In the genomic region with DNA sequence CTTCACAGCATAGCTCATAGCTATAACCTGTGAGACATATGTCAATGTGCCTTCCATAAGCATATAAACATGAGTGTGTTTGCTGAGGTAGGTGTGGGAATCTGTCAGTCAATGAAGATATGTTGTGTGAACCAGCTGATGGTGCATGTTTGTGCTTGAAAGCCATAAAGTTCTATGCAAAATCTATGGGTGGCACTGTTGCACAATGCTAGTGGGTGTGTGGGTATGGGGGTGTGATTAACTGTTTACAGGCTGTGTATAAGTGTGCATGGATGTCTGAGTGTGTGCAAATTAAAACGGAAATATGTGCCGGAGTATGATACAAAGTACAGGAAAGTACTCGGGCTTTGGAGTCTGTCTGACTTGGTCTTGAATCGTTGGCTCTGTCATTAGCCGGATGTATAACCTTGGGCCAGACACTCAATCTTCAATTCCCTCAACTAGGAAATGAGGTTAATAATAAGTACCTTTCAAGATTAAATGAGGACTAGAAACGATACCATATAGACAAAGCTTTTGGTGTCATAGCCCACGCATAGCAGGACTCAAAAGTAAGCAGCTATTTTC, we compare ENCODE assay signal across 8 cellular contexts. TPM values are rescaled to one million over a fixed set of nuclear protein-coding genes. Genes with fewer than 3 reads are reported as not detected.
DNase-seq lines count a peak whose midpoint lies in the region; ATAC-seq and TF ChIP-seq lines count a peak whose summit lies in the region.

No MANE protein-coding gene starts in this region.

- peaks cover 26% of the 10 kb centered on the region for H3K36me3 Mint-ChIP-seq in HFFc6 (ENCODE audit: low read depth)

- H3K27me3 Mint-ChIP-seq in HFFc6 (ENCODE audit: insufficient read depth) = peaks cover 3% of the 10 kb centered on the region

- H3K27me3 ChIP-seq in OCI-LY3 (ENCODE audit: low read depth, low read length) = peaks cover 30% of the 10 kb centered on the region

- peak overlapping the region; percentile 99 for H3K4me3 Mint-ChIP-seq in HFFc6

- TF ChIP-seq CTCF in HFFc6 (IDR thresholded peaks at IDR 0.05) (peak; percentile 55; the same call in 1 of the 2 replicates), OCI-LY3 (IDR thresholded peaks at IDR 0.05; ENCODE audit: low read depth, low read length) (peak; percentile 89)

- H3K4me1 ChIP-seq in OCI-LY3 (ENCODE audit: low read length) = peaks cover 23% of the 10 kb centered on the region

- no peaks in the 10 kb centered on the region for H4K20me1 ChIP-seq in OCI-LY3 (ENCODE audit: insufficient read depth, low read length)

- H3K4me1 Mint-ChIP-seq in HFFc6 (ENCODE audit: low read depth) = peaks cover 58% of the 10 kb centered on the region

- no peak overlapping the region for H3K27ac ChIP-seq in OCI-LY3 (ENCODE audit: low read length)

- H3K9me3 ChIP-seq in OCI-LY3 (ENCODE audit: insufficient read depth, low read length) = no peaks in the 10 kb centered on the region

- no peak for ATAC-seq in HG02870 (IDR thresholded peaks at IDR 0.05; ENCODE audit: unreplicated experiment)

- H3K36me3 ChIP-seq in OCI-LY3 (replicated peaks; ENCODE audit: low read depth, low read length) = no peaks in the 10 kb centered on the region

- H3K79me2 ChIP-seq in OCI-LY3 (ENCODE audit: low read length) = no peaks in the 10 kb centered on the region

- peak overlapping the region; percentile 87 for H2AFZ ChIP-seq in OCI-LY3 (ENCODE audit: low read depth, low read length)

- H3K9ac ChIP-seq in OCI-LY3 (ENCODE audit: low read length) = peak overlapping the region; percentile 62

- peak overlapping the region; percentile 76 for H3K4me3 ChIP-seq in OCI-LY3 (ENCODE audit: low read length)

- peak overlapping the region; percentile 87 for H3K4me2 ChIP-seq in OCI-LY3 (ENCODE audit: low read length)

- peak; percentile 74 for DNase-seq in CD1c-positive myeloid dendritic cell (ENCODE audit: extremely low spot score)
- DNase-seq in HFFc6 = no peak
- peak; percentile 54 for DNase-seq in activated naive CD4-positive, alpha-beta T cell treated with anti-CD3 and anti-CD28 coated beads, Interleukin-2, amount 50 U/mL, for 16 hours
- DNase-seq in glomerular visceral epithelial cell (ENCODE audit: extremely low spot score) = peak; percentile 24
- peak; percentile 86 for DNase-seq in pons (ENCODE audit: low spot score)
- no peak for DNase-seq in HK-2 (ENCODE audit: unreplicated experiment)

- no peaks in the 10 kb centered on the region for H3K9me3 Mint-ChIP-seq in HFFc6

- H3K27ac Mint-ChIP-seq in HFFc6 = peak overlapping the region; percentile 93

RNA-seq across cellular contexts. Expression of gene ATP2B4, which starts 0.9 kb away (rescaled TPM):
- total RNA-seq in HFFc6 (2021; fragmentation: NEBNext Ultra II Directional; extraction: Animal tissue kit (Norgen Biotek cat#: 25700)) = 100 to 1,000 TPM; 199 to 243 (median 221) TPM

Comparison
In these comparisons a context has a peak if more than half of its experiments do, and no peak if none do; other contexts are left out.
1. DNase-seq: peak in CD1c-positive myeloid dendritic cell (single experiment), activated naive CD4-positive, alpha-beta T cell treated with anti-CD3 and anti-CD28 coated beads, Interleukin-2, amount 50 U/mL, for 16 hours (single experiment), glomerular visceral epithelial cell (single experiment) and pons (single experiment); none in HFFc6 (single experiment) and HK-2 (single experiment).